ENCODE assay signal across 8 cellular contexts in genomic region chrX:38768079-38768478, GRCh38.
DNase-seq lines count a peak whose midpoint lies in the region; ATAC-seq, FAIRE-seq and TF ChIP-seq lines count a peak whose summit lies in the region.

No MANE protein-coding gene starts in this region.

- DNase-seq in AG09309 (ENCODE audit: low read depth) (no peak), GM19239 (ENCODE audit: insufficient read length, low spot score) (no peak), NOMO-1 treated with DMSO at 0.1 percent for 48 hours (lab: John Stamatoyannopoulos, UW; ENCODE audit: unreplicated experiment) (peak; percentile 41), fibroblast of peridontal ligament (ENCODE audit: extremely low read depth) (peak; percentile 65), tibial artery (no peak)

- intact Hi-C loops in tibial artery (cut with DNase I; ENCODE audit: low total_unique reads) = loop anchor here (5.0 kb wide), 1 partner anchor 1164 kb away; no protein-coding TSS in a partner anchor

- H3K9me3 ChIP-seq in tibial artery = no peaks in the 10 kb centered on the region

- H3K4me1 ChIP-seq in tibial artery = no peaks in the 10 kb centered on the region

- TF ChIP-seq CTCF in AG09309 (IDR thresholded peaks at IDR 0.05; ENCODE audit: control insufficient read depth, insufficient read depth, low read depth, low read length, missing control alignments) (peak; percentile 44), tibial artery (IDR thresholded peaks at IDR 0.05) (peak; percentile 34 to 46)

- no peaks in the 10 kb centered on the region for H3K27me3 ChIP-seq in tibial artery

- no peaks in the 10 kb centered on the region for H3K36me3 ChIP-seq in tibial artery

- FAIRE-seq in GM19239 (lab: Jason Lieb, UNC) = peak; percentile 85

- H3K27ac ChIP-seq in tibial artery = no peak overlapping the region

- no peak overlapping the region for H3K4me3 ChIP-seq in AG09309 (ENCODE audit: control insufficient read depth, low read depth, low read length)
- no peak overlapping the region for H3K4me3 ChIP-seq in tibial artery

- ATAC-seq in HG03175 (IDR thresholded peaks at IDR 0.05; ENCODE audit: unreplicated experiment) (no peak), GM21423 (IDR thresholded peaks at IDR 0.05; ENCODE audit: unreplicated experiment) (no peak), HG03354 (IDR thresholded peaks at IDR 0.05; ENCODE audit: poor library complexity, severe bottlenecking, unreplicated experiment) (no peak)

Comparison
In these comparisons a context has a peak if more than half of its experiments do, and no peak if none do; other contexts are left out.
1. DNase-seq: peak in NOMO-1 treated with DMSO at 0.1 percent for 48 hours (single experiment) and fibroblast of peridontal ligament (single experiment); none in AG09309 (single experiment), GM19239 (single experiment) and tibial artery (0 of 2).